In genomic region chr4:147707892-147708672, GRCh38 we compare ENCODE assay signal across 8 cellular contexts. TPM values are rescaled to one million over a fixed set of nuclear protein-coding genes. Genes with fewer than 3 reads are reported as not detected.
A peak's percentile ranks its signal among the peaks of the same experiment; 100 is the strongest.
DNase-seq lines count a peak whose midpoint lies in the region; ATAC-seq and TF ChIP-seq lines count a peak whose summit lies in the region.

No MANE protein-coding gene starts in this region.

- H3K4me3 ChIP-seq in foreskin fibroblast (ENCODE audit: low read depth in 1 of 2, low read length in 2 of 2) (no peak overlapping the region), ovary (no peak overlapping the region)

- no peaks in the 10 kb centered on the region for H3K27me3 Mint-ChIP-seq in HFFc6 (ENCODE audit: insufficient read depth)
- no peaks in the 10 kb centered on the region for H3K27me3 Mint-ChIP-seq in activated T-cell treated with anti-CD3 and anti-CD28 coated beads, Interleukin-2, amount 50 U/mL, for 72 hours (ENCODE audit: low read depth)

- no peak overlapping the region for H3K27ac Mint-ChIP-seq in HFFc6
- H3K27ac Mint-ChIP-seq in activated T-cell treated with anti-CD3 and anti-CD28 coated beads, Interleukin-2, amount 50 U/mL, for 72 hours = no peak overlapping the region

- H3K4me1 ChIP-seq in ovary (ENCODE audit: insufficient read depth) = peaks cover 3% of the 10 kb centered on the region

- TF ChIP-seq CTCF in HFFc6 (IDR thresholded peaks at IDR 0.05) = peak; percentile 97
- peak; percentile 76 for TF ChIP-seq CTCF in foreskin fibroblast (IDR thresholded peaks at IDR 0.05; ENCODE audit: low read depth, low read length)
- TF ChIP-seq CTCF in ovary (IDR thresholded peaks at IDR 0.05) = peak; percentile 72 to 94 (median 92)

- ATAC-seq in activated T-cell treated with anti-CD3 and anti-CD28 coated beads, Interleukin-2, amount 50 U/mL, for 72 hours (replicated peaks in 1 of 2) = peak; percentile 32 to 60

- H3K27me3 ChIP-seq in ovary = no peaks in the 10 kb centered on the region

- TF ChIP-seq POLR2A in ovary (IDR thresholded peaks at IDR 0.05) = no peak

- intact Hi-C loops in ovary (cut with DNase I) = loop anchor here (1.0 to 5.0 kb wide), 2 partner anchors 158 to 159 kb away; no protein-coding TSS in a partner anchor

- no peak overlapping the region for H3K27ac ChIP-seq in ovary

- no peak overlapping the region for H3K4me3 Mint-ChIP-seq in HFFc6
- H3K4me3 Mint-ChIP-seq in activated T-cell treated with anti-CD3 and anti-CD28 coated beads, Interleukin-2, amount 50 U/mL, for 72 hours = no peak overlapping the region

- DNase-seq in NCI-H748 (lab: John Stamatoyannopoulos, UW; ENCODE audit: unreplicated experiment) (peak; percentile 19), NCI-H748 treated with DMSO at 0.1 percent for 48 hours (lab: John Stamatoyannopoulos, UW) (no peak), HFFc6 (peak; percentile 34), NCI-H69 (lab: John Stamatoyannopoulos, UW) (peak; percentile 41), foreskin fibroblast (peak; percentile 26 to 77), ovary (peak in 4 of 5 donors; percentile 43 to 71 (median 50)), NCI-H2227 (lab: John Stamatoyannopoulos, UW; ENCODE audit: unreplicated experiment) (no peak)
- DNase-seq in activated T-cell treated with anti-CD3 and anti-CD28 coated beads, Interleukin-2, amount 50 U/mL, for 72 hours = peak; percentile 40 to 44

- H3K36me3 ChIP-seq in ovary = no peaks in the 10 kb centered on the region

- no peak for TF ChIP-seq EP300 in ovary (IDR thresholded peaks at IDR 0.05)

- H3K9me3 ChIP-seq in ovary = no peaks in the 10 kb centered on the region

- WGBS in ovary, 3 donors = 27 to 32% (median 31%) methylated on average over 7 of the region's 7 CpGs

- H3K9me3 Mint-ChIP-seq in HFFc6 = no peaks in the 10 kb centered on the region
- no peaks in the 10 kb centered on the region for H3K9me3 Mint-ChIP-seq in activated T-cell treated with anti-CD3 and anti-CD28 coated beads, Interleukin-2, amount 50 U/mL, for 72 hours

- peaks cover 25% of the 10 kb centered on the region for H3K4me1 Mint-ChIP-seq in HFFc6 (ENCODE audit: low read depth)
- no peaks in the 10 kb centered on the region for H3K4me1 Mint-ChIP-seq in activated T-cell treated with anti-CD3 and anti-CD28 coated beads, Interleukin-2, amount 50 U/mL, for 72 hours (ENCODE audit: low read depth)

- no peaks in the 10 kb centered on the region for H3K36me3 Mint-ChIP-seq in HFFc6 (ENCODE audit: low read depth)
- no peaks in the 10 kb centered on the region for H3K36me3 Mint-ChIP-seq in activated T-cell treated with anti-CD3 and anti-CD28 coated beads, Interleukin-2, amount 50 U/mL, for 72 hours (ENCODE audit: insufficient read depth in 2 of 2)

RNA-seq across cellular contexts. Expression of gene ARHGAP10, which starts 23.8 kb away (rescaled TPM):
- total RNA-seq in HFFc6 (2021; fragmentation: NEBNext Ultra II Directional; extraction: Animal tissue kit (Norgen Biotek cat#: 25700)) = 10 to 100 TPM; 31.1 to 37.1 (median 32.3) TPM
- 10 to 100 TPM in 1 of 2 donors, 1 to 10 TPM in 1; 9.3 to 12.4 TPM for total RNA-seq in activated T-cell treated with anti-CD3 and anti-CD28 coated beads, Interleukin-2, amount 50 U/mL, for 72 hours
- total RNA-seq in ovary = 10 to 100 TPM; 51.1 to 76.7 (median 70.6) TPM
- polyA plus RNA-seq in ovary = 10 to 100 TPM; 37.1 to 38.8 TPM

RNA-seq across cellular contexts. Expression of gene PRMT9, which starts 24.1 kb away (rescaled TPM):
- total RNA-seq in HFFc6 (2021; fragmentation: NEBNext Ultra II Directional; extraction: Animal tissue kit (Norgen Biotek cat#: 25700)) = 1 to 10 TPM; 6.5 to 8.5 (median 7.3) TPM
- total RNA-seq in activated T-cell treated with anti-CD3 and anti-CD28 coated beads, Interleukin-2, amount 50 U/mL, for 72 hours = 1 to 10 TPM; 8.9 to 9.0 TPM
- 10 to 100 TPM; 10.9 to 29.2 (median 21.8) TPM for total RNA-seq in ovary
- 1 to 10 TPM; 6.8 to 7.1 TPM for polyA plus RNA-seq in ovary

Comparison
In these comparisons a context has a peak if more than half of its experiments do, and no peak if none do; other contexts are left out.
1. DNase-seq: peak in NCI-H748 (single experiment), HFFc6 (single experiment), NCI-H69 (single experiment), activated T-cell treated with anti-CD3 and anti-CD28 coated beads, Interleukin-2, amount 50 U/mL, for 72 hours (2 of 2), foreskin fibroblast (2 of 2) and ovary (4 of 5); none in NCI-H748 treated with DMSO at 0.1 percent for 48 hours (single experiment) and NCI-H2227 (single experiment).
2. Peak in every context shown above with its lines, with median percentiles within 50 percentile points of each other: CTCF ChIP-seq.